15 cellular contexts compared by ENCODE assay signal in genomic region chr4:38921151-38921550, GRCh38. TPM values are rescaled to one million over a fixed set of nuclear protein-coding genes. Genes with fewer than 3 reads are reported as not detected.
"Had no signal": no experiment of that assay in that cellular context is flagged by ENCODE, and none has a peak within 500 bp of the region (broad histone marks: within the 10 kb centered on the region; RNA-seq: fewer than 3 reads in every experiment).

No MANE protein-coding gene starts in this region.

- H3K36me3 ChIP-seq: ovary had no signal

- H3K9me3 ChIP-seq: heart left ventricle, mucosa of descending colon, ovary had no signal

- H3K27ac ChIP-seq: coronary artery, ovary had no signal

- ATAC-seq: heart left ventricle; mucosa of descending colon; naive thymus-derived CD8-positive, alpha-beta T cell; right cardiac atrium had no signal

- H3K27me3 ChIP-seq: heart left ventricle, ovary had no signal

- DNase-seq: effector CD4-positive, alpha-beta T cell; endodermal cell; erythroblast; heart left ventricle; hippocampal formation; kidney glomerular epithelial cell; mucosa of descending colon; naive thymus-derived CD8-positive, alpha-beta T cell; ovary; right cardiac atrium; stimulated activated CD4-positive, alpha-beta T cell treated with anti-CD3 and anti-CD28 coated beads, Interleukin-2, amount 100 ng/mL, for 48 hours; stimulated activated naive CD4-positive, alpha-beta T cell treated with Interleukin-2 at 50 U/mL for 16 hours had no signal

- H3K4me3 ChIP-seq: coronary artery, heart left ventricle, mucosa of descending colon, ovary, smooth muscle cell had no signal

RNA-seq across cellular contexts. Expression of gene FAM114A1, which starts 53.5 kb away (rescaled TPM):
- polyA plus RNA-seq: naive thymus-derived CD8-positive, alpha-beta T cell; neural cell had no signal
